1 cellular context compared by ENCODE assay signal in genomic region chr6:94254689-94255088, GRCh38.
TF ChIP-seq lines count a peak whose summit lies in the region.

No MANE protein-coding gene starts in this region.

TF ChIP-seq in HEK293, 187 proteins besides CTCF, POLR2A, EP300 and RAD21 (continued from another document):
- TF ChIP-seq ATF2 (tag by site-specific recombination; IDR thresholded peaks at IDR 0.05; ENCODE audit: low read depth): no peak
- TF ChIP-seq ZNF654 (tag by site-specific recombination; IDR thresholded peaks at IDR 0.05; ENCODE audit: low read depth): peak; percentile 26
- no peak for TF ChIP-seq ZNF138 (tag by site-specific recombination; IDR thresholded peaks at IDR 0.05; ENCODE audit: borderline replicate concordance)
